In genomic region chr6:108581237-108581931, GRCh38 we compare ENCODE assay signal across 8 cellular contexts. TPM values are rescaled to one million over a fixed set of nuclear protein-coding genes. Genes with fewer than 3 reads are reported as not detected.
DNase-seq lines count a peak whose midpoint lies in the region; ATAC-seq and TF ChIP-seq lines count a peak whose summit lies in the region.

No MANE protein-coding gene starts in this region.

- H3K27ac Mint-ChIP-seq in GM23338 = no peak overlapping the region; the same call in 1 of the 2 replicates
- peak overlapping the region; percentile 44 to 54 for H3K27ac Mint-ChIP-seq in effector memory CD8-positive, alpha-beta T cell

- CTCF ChIA-PET in Panc1 (lab: Charles Lee) = no interaction called here

- POLR2A ChIA-PET in Panc1 (lab: Charles Lee) = no interaction called here

- peaks cover 94% of the 10 kb centered on the region for H3K79me2 ChIP-seq in GM23338 (replicated peaks; ENCODE audit: insufficient read depth)

- DNase-seq in GM23338 (ENCODE audit: low spot score) = no peak
- no peak for DNase-seq in Panc1 (ENCODE audit: low read depth, low spot score)
- no peak for DNase-seq in effector memory CD8-positive, alpha-beta T cell
- DNase-seq in cerebellum (ENCODE audit: low spot score) = no peak
- DNase-seq in retina = no peak
- DNase-seq in DMS79 (lab: John Stamatoyannopoulos, UW) = no peak
- DNase-seq in NK-92 (lab: John Stamatoyannopoulos, UW; ENCODE audit: unreplicated experiment) = no peak

- H3K27ac ChIP-seq in GM23338 (ENCODE audit: low read depth) = no peak overlapping the region
- peak overlapping the region; percentile 3; the same call in 1 of the 2 replicates for H3K27ac ChIP-seq in Panc1 (ENCODE audit: low read length)
- peak overlapping the region; percentile 70 for H3K27ac ChIP-seq in neutrophil

- H3F3A ChIP-seq in GM23338 (replicated peaks; ENCODE audit: low read depth) = no peaks in the 10 kb centered on the region

- H3K27me3 ChIP-seq in GM23338 (ENCODE audit: insufficient read depth) (no peaks in the 10 kb centered on the region), Panc1 (ENCODE audit: control insufficient read depth, insufficient read depth, low read length) (no peaks in the 10 kb centered on the region), neutrophil (no peaks in the 10 kb centered on the region)

- no peak overlapping the region for H3K4me3 Mint-ChIP-seq in GM23338
- peak overlapping the region; percentile 50 to 59 for H3K4me3 Mint-ChIP-seq in effector memory CD8-positive, alpha-beta T cell

- BruUV-seq in Panc1 (replicated peaks; lab: Mats Ljungman, UMichigan) = no TSS peak

- 0 out of 3 replicates have a peak, but pooled peaks cover 4% of the 10 kb centered on the region for H3K36me3 Mint-ChIP-seq in GM23338 (ENCODE audit: low read depth)
- H3K36me3 Mint-ChIP-seq in effector memory CD8-positive, alpha-beta T cell (ENCODE audit: insufficient read depth) = peaks cover 11% of the 10 kb centered on the region

- ATAC-seq in GM23338 (no peak), Panc1 (no peak)
- peak; percentile 64 for ATAC-seq in effector memory CD8-positive, alpha-beta T cell (replicated peaks)

- intact Hi-C loops in Panc1 (cut with micrococcal nuclease; ENCODE audit: unreplicated experiment) = no loop called here

- in situ Hi-C loops in Panc1 (cut with HindIII; ENCODE audit: low pct_unique_long_range_greater_than_20kb, low sequenced_read_pairs) = no loop called here

- no peak for TF ChIP-seq CTCF in GM23338 (conservative IDR thresholded peaks at IDR 0.05; ENCODE audit: low read depth in 2 of 2)
- TF ChIP-seq CTCF in Panc1 (IDR thresholded peaks at IDR 0.05) = no peak
- TF ChIP-seq CTCF in neutrophil (IDR thresholded peaks at IDR 0.05) = no peak

- H3K27me3 Mint-ChIP-seq in GM23338 (ENCODE audit: insufficient read depth, low read depth, poor library complexity) = peaks cover 7% of the 10 kb centered on the region
- no peaks in the 10 kb centered on the region for H3K27me3 Mint-ChIP-seq in effector memory CD8-positive, alpha-beta T cell

- H2AFZ ChIP-seq in GM23338 = no peak overlapping the region

- H4K20me1 ChIP-seq in GM23338 (replicated peaks; ENCODE audit: insufficient read depth) = no peaks in the 10 kb centered on the region; the same call in 1 of the 2 replicates

- peaks cover 40% of the 10 kb centered on the region for H3K4me1 Mint-ChIP-seq in GM23338
- H3K4me1 Mint-ChIP-seq in effector memory CD8-positive, alpha-beta T cell (ENCODE audit: low read depth in 2 of 2) = peaks cover 54 to 74% of the 10 kb centered on the region in 2 donors

- H3K9me3 Mint-ChIP-seq in GM23338 = no peaks in the 10 kb centered on the region
- no peaks in the 10 kb centered on the region for H3K9me3 Mint-ChIP-seq in effector memory CD8-positive, alpha-beta T cell

- H3K4me3 ChIP-seq in GM23338 (no peak overlapping the region), Panc1 (ENCODE audit: low read depth in 2 of 2, low read length in 2 of 2) (no peak overlapping the region), neutrophil (ENCODE audit: low read depth in 1 of 2, low read length in 1 of 2) (no peak overlapping the region)

- no peaks in the 10 kb centered on the region for H3K9me2 ChIP-seq in GM23338 (ENCODE audit: insufficient read depth)

- H3K9me3 ChIP-seq in Panc1 (ENCODE audit: control insufficient read depth, insufficient read depth, low read depth, low read length) (no peaks in the 10 kb centered on the region), neutrophil (no peaks in the 10 kb centered on the region)

- H3K36me3 ChIP-seq in GM23338 (ENCODE audit: insufficient read depth) (no peaks in the 10 kb centered on the region), Panc1 (ENCODE audit: control insufficient read depth, insufficient read depth, low read length) (no peaks in the 10 kb centered on the region), neutrophil (peaks cover 7% of the 10 kb centered on the region)

- H3K4me1 ChIP-seq in GM23338 (ENCODE audit: insufficient read depth) (peaks cover 21% of the 10 kb centered on the region), Panc1 (ENCODE audit: control insufficient read depth, insufficient read depth, low read length) (peaks cover 17% of the 10 kb centered on the region), neutrophil (ENCODE audit: control insufficient read depth in 1 of 2, insufficient read depth in 1 of 2, low read depth in 1 of 2, low read length in 1 of 2) (peaks cover 29 to 64% of the 10 kb centered on the region in 2 experiments)

- H3K4me2 ChIP-seq in GM23338 = peak overlapping the region; percentile 49; the same call in 1 of the 2 replicates

TF ChIP-seq in GM23338, 12 proteins besides CTCF, POLR2A, EP300 and RAD21 (continues in another document):
- TF ChIP-seq ZNF462 (CRISPR knock-in tag; IDR thresholded peaks at IDR 0.05) = no peak

RNA-seq across cellular contexts. Expression of gene FOXO3, which starts 20.7 kb away (rescaled TPM):
- 20.2 and 20.4 TPM in 2 replicates for total RNA-seq in GM23338 (2014; rRNA removed; shearing (Covaris generic))
- polyA plus RNA-seq in GM23338 (2016; fragmentation: Nextera tagmentation; extraction: Ambion mirVana) = 9.1 and 9.8 TPM in 2 replicates
- 43.8 TPM for total RNA-seq in Panc1 (2021; ENCODE audit: unreplicated experiment)
- polyA plus RNA-seq in Panc1 (2012; ENCODE audit: insufficient read length) = 20.6 TPM
- total RNA-seq in cerebellum = 51.9 TPM
